Comparison of ENCODE assay signal across 17 cellular contexts in the genomic region with DNA sequence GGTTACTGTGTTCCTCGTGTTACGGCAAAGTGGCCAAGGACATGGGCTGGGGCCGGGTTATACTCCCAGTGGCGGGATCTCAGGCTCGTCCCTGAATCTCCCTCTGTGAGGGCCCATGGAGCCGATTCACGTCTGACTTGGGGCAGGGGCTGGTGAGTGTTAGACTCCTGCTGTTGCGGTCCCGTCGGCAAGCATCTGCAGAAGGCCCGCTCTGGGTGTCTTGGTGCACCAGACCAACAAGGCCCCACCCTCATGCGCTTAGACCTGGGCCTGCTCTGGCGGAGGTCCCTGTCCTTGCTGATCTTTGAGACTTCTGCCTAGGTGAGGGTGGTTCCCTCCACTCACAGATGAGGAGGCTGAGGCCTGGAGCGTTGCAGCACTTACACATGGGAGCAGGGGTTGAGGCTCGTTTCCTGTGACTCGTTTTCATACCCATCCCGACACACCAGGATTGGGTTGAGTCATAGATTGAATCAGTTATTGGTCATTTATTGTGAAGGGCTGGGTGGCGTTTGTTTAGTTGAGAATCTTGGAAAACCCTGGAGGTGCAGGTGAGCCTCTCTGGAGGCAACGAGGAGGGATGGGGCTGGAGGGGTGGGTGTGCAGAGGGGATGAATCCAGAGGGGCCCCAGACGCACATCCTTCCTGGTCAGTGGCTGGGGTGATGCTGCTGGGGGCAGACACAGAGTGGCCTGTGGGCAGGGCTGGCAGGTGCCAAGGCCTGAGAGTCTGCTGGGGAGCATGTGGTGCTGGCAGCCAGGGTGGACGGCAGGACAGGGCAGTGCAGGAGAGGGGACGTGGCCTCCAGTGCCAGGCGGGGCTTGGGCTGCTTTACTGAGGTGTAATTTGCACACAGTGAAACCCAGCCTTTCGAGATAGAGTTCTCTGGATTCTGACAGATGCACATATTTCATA. TPM values are rescaled to one million over a fixed set of nuclear protein-coding genes. Genes with fewer than 3 reads are reported as not detected.
A peak's percentile ranks its signal among the peaks of the same experiment; 100 is the strongest.
DNase-seq lines count a peak whose midpoint lies in the region; ATAC-seq, FAIRE-seq and TF ChIP-seq lines count a peak whose summit lies in the region.
"Had no signal": no experiment of that assay in that cellular context is flagged by ENCODE, and none has a peak within 500 bp of the region (broad histone marks: within the 10 kb centered on the region; RNA-seq: fewer than 3 reads in every experiment).

No MANE protein-coding gene starts in this region.

- H2AFZ ChIP-seq in DND-41 (ENCODE audit: low read depth, low read length) = no peak overlapping the region
- H2AFZ ChIP-seq in GM12878 (ENCODE audit: control insufficient read depth, low read depth, low read length) = no peak overlapping the region

- in situ Hi-C loops in GM12878 (cut with MboI) = loop anchor here (5.0 kb wide), 1 partner anchor 128 kb away; no protein-coding TSS in a partner anchor

- TF ChIP-seq EP300 in GM12878 (IDR thresholded peaks at IDR 0.05; ENCODE audit: borderline replicate concordance in 1 of 2, control insufficient read depth in 1 of 2, low read depth in 2 of 2, low read length in 2 of 2) = no peak

- H3K4me3 ChIP-seq in DND-41 (ENCODE audit: low read depth in 1 of 2, low read length in 2 of 2) (no peak overlapping the region), GM12878 (no peak overlapping the region)
- H3K4me3 ChIP-seq: ascending aorta, prostate gland had no signal

- no peaks in the 10 kb centered on the region for H3K9me3 Mint-ChIP-seq in HFFc6
- no peaks in the 10 kb centered on the region for H3K9me3 Mint-ChIP-seq in naive B cell
- H3K9me3 Mint-ChIP-seq: H9, mesothelial cell of epicardium had no signal

- H3K27me3 ChIP-seq in DND-41 (ENCODE audit: insufficient read depth, low read length, poor library complexity) = no peaks in the 10 kb centered on the region
- no peaks in the 10 kb centered on the region for H3K27me3 ChIP-seq in GM12878 (replicated peaks in 1 of 2; ENCODE audit: control insufficient read depth in 2 of 2, insufficient read depth in 2 of 2, low read length in 1 of 2)
- H3K27me3 ChIP-seq: ascending aorta had no signal

- SMC1A ChIA-PET in GM12878 (lab: Charles Lee; ENCODE audit: uncharacterized antibody, unreplicated experiment) = no interaction called here

- intact Hi-C loops in GM12878 (cut with micrococcal nuclease; ENCODE audit: unreplicated experiment) = loop anchor here (2.0 to 5.0 kb wide), 3 partner anchors 25 to 653 kb away; partner anchors contain the start of genes U2AF2, ZNF580 and ZNF581

- no TSS peak for BruUV-seq in GM12878 (replicated peaks; lab: Mats Ljungman, UMichigan)

- peaks cover 32% of the 10 kb centered on the region for H3K36me3 Mint-ChIP-seq in HFFc6 (ENCODE audit: low read depth)
- peaks cover 8 to 22% of the 10 kb centered on the region in 2 donors for H3K36me3 Mint-ChIP-seq in naive B cell

- H3K4me3 Mint-ChIP-seq in HFFc6 (no peak overlapping the region), naive B cell (peak overlapping the region in 6 of 8 donors; percentile 19 to 95 (median 56))
- H3K4me3 Mint-ChIP-seq: H9, mesothelial cell of epicardium had no signal

- H3K27me3 Mint-ChIP-seq in HFFc6 (ENCODE audit: insufficient read depth) = peaks cover 7% of the 10 kb centered on the region; the same call in 1 of the 2 replicates
- no peaks in the 10 kb centered on the region for H3K27me3 Mint-ChIP-seq in naive B cell

- peaks cover 47% of the 10 kb centered on the region for H3K4me1 Mint-ChIP-seq in HFFc6 (ENCODE audit: low read depth)
- H3K4me1 Mint-ChIP-seq in naive B cell = peaks cover 48 to 66% (median 66%) of the 10 kb centered on the region in 3 donors

- RAD21 ChIA-PET in GM12878 (lab: Charles Lee; ENCODE audit: unreplicated experiment) = no interaction called here

- no peak overlapping the region for H3K27ac ChIP-seq in DND-41 (ENCODE audit: low read length)
- peak overlapping the region; percentile 94 for H3K27ac ChIP-seq in GM12878 (ENCODE audit: control insufficient read depth, insufficient read depth)
- H3K27ac ChIP-seq: ascending aorta, prostate gland had no signal

- H4K20me1 ChIP-seq in DND-41 (ENCODE audit: insufficient read depth, low read length) = peaks cover 64% of the 10 kb centered on the region
- peaks cover 7% of the 10 kb centered on the region for H4K20me1 ChIP-seq in GM12878 (ENCODE audit: control insufficient read depth, insufficient read depth)

- TF ChIP-seq POLR2A in GM12878 (IDR thresholded peaks at IDR 0.05; ENCODE audit: low read depth, low read length) = peak; percentile 30; the same call in 1 of the 2 replicates

- peaks cover 30% of the 10 kb centered on the region for H3K4me1 ChIP-seq in DND-41 (ENCODE audit: insufficient read depth, low read length)
- peaks cover 29% of the 10 kb centered on the region for H3K4me1 ChIP-seq in GM12878 (ENCODE audit: control insufficient read depth, insufficient read depth, low read length)

- ATAC-seq in DND-41 (ENCODE audit: insufficient read depth, low read depth) = no peak
- ATAC-seq in GM12878 = no peak
- no peak for ATAC-seq in naive B cell (ENCODE audit: low read depth in 2 of 2)
- ATAC-seq in GM18873 (IDR thresholded peaks at IDR 0.05; ENCODE audit: low FRiP score, unreplicated experiment) = no peak

- CTCF ChIA-PET in GM12878 (lab: Yijun Ruan, JAX) = no interaction called here

- DNase-seq in DND-41 = no peak
- DNase-seq in HFFc6 = peak; percentile 38
- no peak for DNase-seq in GM12878 (ENCODE audit: low read depth, low spot score)
- DNase-seq in naive B cell = no peak
- DNase-seq in mucosa of gallbladder (ENCODE audit: low spot score) = no peak
- no peak for DNase-seq in NCI-H2171 (lab: John Stamatoyannopoulos, UW)
- DNase-seq: activated CD8-positive, alpha-beta memory T cell treated with anti-CD3 and anti-CD28 coated beads, Interleukin-2, amount 50 U/mL, for 48 hours; effector CD8-positive, alpha-beta T cell; H9; hippocampal formation; KG1; NCI-H2081 had no signal

- POLR2A ChIA-PET in GM12878 (lab: Charles Lee) = no interaction called here

- H3K79me2 ChIP-seq in DND-41 (ENCODE audit: insufficient read depth, low read length) (peaks cover 83% of the 10 kb centered on the region), GM12878 (ENCODE audit: control insufficient read depth, insufficient read depth, low read length) (peaks cover 67% of the 10 kb centered on the region)

- H3K4me2 ChIP-seq in DND-41 (ENCODE audit: insufficient read depth, low read length) = no peak overlapping the region
- H3K4me2 ChIP-seq in GM12878 (ENCODE audit: control insufficient read depth, insufficient read depth) = peak overlapping the region; percentile 100

- peak overlapping the region; percentile 63 for H3K27ac Mint-ChIP-seq in HFFc6
- H3K27ac Mint-ChIP-seq in naive B cell = peak overlapping the region in 5 of 6 donors; percentile 79 to 97 (median 96)
- H3K27ac Mint-ChIP-seq: mesothelial cell of epicardium had no signal

- no peak for TF ChIP-seq RAD21 in GM12878 (IDR thresholded peaks at IDR 0.05; ENCODE audit: insufficient read depth, low read depth, low read length)

- TF ChIP-seq CTCF in DND-41 (IDR thresholded peaks at IDR 0.05; ENCODE audit: borderline replicate concordance, extremely low read depth, low read length, poor library complexity, severe bottlenecking) (no peak), HFFc6 (IDR thresholded peaks at IDR 0.05) (no peak), GM12878 (IDR thresholded peaks at IDR 0.05 in 2 of 3, conservative IDR thresholded peaks at IDR 0.05 in 1 of 3; ENCODE audit: control insufficient read depth in 2 of 3, extremely low read depth in 1 of 3, insufficient read depth in 1 of 3, low read depth in 3 of 3, low read length in 3 of 3) (no peak)

- H3K9ac ChIP-seq in DND-41 (ENCODE audit: low read depth, low read length) (0 out of 2 replicates have a peak overlapping the region, but pooled peaks have one; percentile 13), GM12878 (ENCODE audit: control insufficient read depth, insufficient read depth, low read length) (peak overlapping the region; percentile 20; the same call in 1 of the 2 replicates)

- H3K36me3 ChIP-seq in DND-41 (ENCODE audit: insufficient read depth, low read length) (peaks cover 76% of the 10 kb centered on the region), GM12878 (ENCODE audit: control insufficient read depth in 2 of 2, insufficient read depth in 2 of 2, low read length in 1 of 2) (peaks cover 18 to 19% of the 10 kb centered on the region in 2 experiments)

- H3K9me3 ChIP-seq in DND-41 (ENCODE audit: insufficient read depth, low read length, severe bottlenecking) (no peaks in the 10 kb centered on the region), GM12878 (replicated peaks; ENCODE audit: control insufficient read depth, insufficient read depth, low read length) (no peaks in the 10 kb centered on the region)
- H3K9me3 ChIP-seq: ascending aorta, prostate gland had no signal

- WGBS in GM12878 (ENCODE audit: insufficient coverage, insufficient replicate concordance, low lambda C conversion rate, missing lambda C conversion rate) = 70% methylated on average over 24 of the region's 24 CpGs

- no peak for FAIRE-seq in GM12878 (lab: Jason Lieb, UNC)
- FAIRE-seq: D721Med had no signal

RNA-seq across cellular contexts. Expression of gene EPN1, which starts 4.6 kb away (rescaled TPM):
- 100 to 1,000 TPM; 176 to 191 (median 185) TPM for total RNA-seq in HFFc6 (2021; fragmentation: NEBNext Ultra II Directional; extraction: Animal tissue kit (Norgen Biotek cat#: 25700))
- total RNA-seq in GM12878 (2013; cell fraction: nucleolus; rRNA removed) = 21.7 and 25.6 TPM in 2 replicates
- 7.7 and 12.0 TPM in 2 replicates for total RNA-seq in GM12878 (2014; rRNA removed)
- 4.7 and 6.2 TPM in 2 replicates for total RNA-seq in GM12878 (2014; rRNA removed; fragmentation: Illumina TruSeq; extraction: Trizol)
- 79.8 and 88.5 TPM in 2 replicates for total RNA-seq in GM12878 (2021)
- 7.1 TPM for polyA plus RNA-seq in GM12878 (2011; ENCODE audit: low read depth)
- polyA plus RNA-seq in GM12878 (2011; rRNA removed) = 3.4 and 9.3 TPM in 2 replicates
- 18.3 and 23.2 TPM in 2 replicates for polyA plus RNA-seq in GM12878 (2011; cell fraction: cytosol; rRNA removed)
- polyA plus RNA-seq in GM12878 (2011; cell fraction: nucleus; rRNA removed) = 35.8 and 58.4 TPM in 2 replicates
- 28.6 and 36.3 TPM in 2 replicates for polyA plus RNA-seq in GM12878 (2012)
- 2.0 and 6.8 TPM in 2 replicates for polyA plus RNA-seq in GM12878 (2014; fragmentation: Illumina TruSeq; extraction: Trizol)
- polyA plus RNA-seq in GM12878 (2014; fragmentation: Nextera tagmentation; extraction: Ambion mirVana) = under 1 TPM; 0.11 to 0.16 TPM
- 36.9 and 47.0 TPM in 2 replicates for polyA plus RNA-seq in GM12878 (2014; rRNA removed)
- 10 to 100 TPM; 21.8 to 22.1 TPM for polyA plus RNA-seq in GM12878 (2016; fragmentation: Nextera tagmentation; extraction: Ambion mirVana)
- polyA minus RNA-seq in GM12878 (2011; rRNA and poly(A)+ RNA removed) = 19.7 and 22.3 TPM in 2 replicates
- polyA minus RNA-seq in GM12878 (2011; cell fraction: cytosol; rRNA and poly(A)+ RNA removed) = 18.9 and 25.0 TPM in 2 replicates
- 9.1 and 13.6 TPM in 2 replicates for polyA minus RNA-seq in GM12878 (2011; cell fraction: nucleus; rRNA and poly(A)+ RNA removed)
- 10 to 100 TPM in 5 of 6 donors, 1 to 10 TPM in 1; 1.0 to 28.9 (median 13.8) TPM for polyA plus RNA-seq in naive B cell (ENCODE audit: low read depth in 6 of 6)
- 172 TPM for total RNA-seq in mucosa of gallbladder

RNA-seq across cellular contexts. Expression of gene U2AF2, which starts 24.8 kb away (rescaled TPM):
- 100 to 1,000 TPM; 212 to 241 (median 226) TPM for total RNA-seq in HFFc6 (2021; fragmentation: NEBNext Ultra II Directional; extraction: Animal tissue kit (Norgen Biotek cat#: 25700))
- total RNA-seq in GM12878 (2013; cell fraction: nucleolus; rRNA removed) = 46.0 and 50.9 TPM in 2 replicates
- total RNA-seq in GM12878 (2014; rRNA removed) (204 and 228 TPM in 2 replicates), GM12878 (2014; rRNA removed; fragmentation: Illumina TruSeq; extraction: Trizol) (112 and 121 TPM in 2 replicates), GM12878 (2021) (308 and 338 TPM in 2 replicates), mucosa of gallbladder (202 TPM)
- 59.4 TPM for polyA plus RNA-seq in GM12878 (2011; ENCODE audit: low read depth)
- polyA plus RNA-seq in GM12878 (2011; rRNA removed) (54.9 and 140 TPM in 2 replicates), GM12878 (2014; fragmentation: Illumina TruSeq; extraction: Trizol) (50.9 and 141 TPM in 2 replicates), GM12878 (2014; fragmentation: Nextera tagmentation; extraction: Ambion mirVana) (1 to 10 TPM; 3.0 to 8.3 TPM), GM12878 (2014; rRNA removed) (284 and 360 TPM in 2 replicates), GM12878 (2016; fragmentation: Nextera tagmentation; extraction: Ambion mirVana) (10 to 100 TPM; 46.2 to 48.9 TPM), naive B cell (ENCODE audit: low read depth in 6 of 6) (10 to 100 TPM in 3 of 6 donors, 1 to 10 TPM in 3; 3.2 to 13.7 (median 9.3) TPM)
- polyA plus RNA-seq in GM12878 (2011; cell fraction: cytosol; rRNA removed) = 239 and 270 TPM in 2 replicates
- 425 and 604 TPM in 2 replicates for polyA plus RNA-seq in GM12878 (2011; cell fraction: nucleus; rRNA removed)
- polyA plus RNA-seq in GM12878 (2012) = 148 and 173 TPM in 2 replicates
- 61.6 and 111 TPM in 2 replicates for polyA minus RNA-seq in GM12878 (2011; rRNA and poly(A)+ RNA removed)
- 60.9 and 65.2 TPM in 2 replicates for polyA minus RNA-seq in GM12878 (2011; cell fraction: cytosol; rRNA and poly(A)+ RNA removed)
- polyA minus RNA-seq in GM12878 (2011; cell fraction: nucleus; rRNA and poly(A)+ RNA removed) = 63.1 and 102 TPM in 2 replicates

RNA-seq across cellular contexts. Expression of gene CCDC106, which starts 31.6 kb away (rescaled TPM):
- 10 to 100 TPM; 12.9 to 17.4 (median 14.0) TPM for total RNA-seq in HFFc6 (2021; fragmentation: NEBNext Ultra II Directional; extraction: Animal tissue kit (Norgen Biotek cat#: 25700))
- 8.3 and 8.6 TPM in 2 replicates for total RNA-seq in GM12878 (2013; cell fraction: nucleolus; rRNA removed)
- 19.2 and 22.5 TPM in 2 replicates for total RNA-seq in GM12878 (2014; rRNA removed)
- 11.9 and 12.7 TPM in 2 replicates for total RNA-seq in GM12878 (2014; rRNA removed; fragmentation: Illumina TruSeq; extraction: Trizol)
- 33.1 and 34.2 TPM in 2 replicates for total RNA-seq in GM12878 (2021)
- 5.6 TPM for polyA plus RNA-seq in GM12878 (2011; ENCODE audit: low read depth)
- polyA plus RNA-seq in GM12878 (2011; rRNA removed) = 7.8 and 16.4 TPM in 2 replicates
- polyA plus RNA-seq in GM12878 (2011; cell fraction: cytosol; rRNA removed) = 17.5 and 27.2 TPM in 2 replicates
- 38.1 and 48.1 TPM in 2 replicates for polyA plus RNA-seq in GM12878 (2011; cell fraction: nucleus; rRNA removed)
- 27.7 and 32.6 TPM in 2 replicates for polyA plus RNA-seq in GM12878 (2012)
- polyA plus RNA-seq in GM12878 (2014; fragmentation: Illumina TruSeq; extraction: Trizol) = 7.7 and 19.2 TPM in 2 replicates
- polyA plus RNA-seq in GM12878 (2014; fragmentation: Nextera tagmentation; extraction: Ambion mirVana) = under 1 TPM; 0.04 to 0.14 TPM
- 35.9 and 39.9 TPM in 2 replicates for polyA plus RNA-seq in GM12878 (2014; rRNA removed)
- polyA plus RNA-seq in GM12878 (2016; fragmentation: Nextera tagmentation; extraction: Ambion mirVana) = 10 to 100 TPM; 20.4 to 25.7 TPM
- polyA minus RNA-seq in GM12878 (2011; rRNA and poly(A)+ RNA removed) = 3.4 and 7.2 TPM in 2 replicates
- 5.5 and 7.0 TPM in 2 replicates for polyA minus RNA-seq in GM12878 (2011; cell fraction: cytosol; rRNA and poly(A)+ RNA removed)
- 6.4 and 14.4 TPM in 2 replicates for polyA minus RNA-seq in GM12878 (2011; cell fraction: nucleus; rRNA and poly(A)+ RNA removed)
- polyA plus RNA-seq in naive B cell (ENCODE audit: low read depth in 6 of 6) = 10 to 100 TPM in 3 of 6 donors, 1 to 10 TPM in 3; 8.1 to 13.0 (median 9.7) TPM
- 18.4 TPM for total RNA-seq in mucosa of gallbladder

RNA-seq across cellular contexts. Expression of gene ZNF581, which starts 36.2 kb away (rescaled TPM):
- 10 to 100 TPM; 20.1 to 25.8 (median 21.9) TPM for total RNA-seq in HFFc6 (2021; fragmentation: NEBNext Ultra II Directional; extraction: Animal tissue kit (Norgen Biotek cat#: 25700))
- 5.3 and 7.2 TPM in 2 replicates for total RNA-seq in GM12878 (2013; cell fraction: nucleolus; rRNA removed)
- total RNA-seq in GM12878 (2014; rRNA removed) (22.1 and 25.4 TPM in 2 replicates), GM12878 (2014; rRNA removed; fragmentation: Illumina TruSeq; extraction: Trizol) (14.0 and 14.1 TPM in 2 replicates), GM12878 (2021) (44.9 and 45.4 TPM in 2 replicates), mucosa of gallbladder (22.2 TPM)
- polyA plus RNA-seq in GM12878 (2011; ENCODE audit: low read depth) = 31.2 TPM
- polyA plus RNA-seq in GM12878 (2011; rRNA removed) (13.5 and 19.1 TPM in 2 replicates), GM12878 (2014; fragmentation: Illumina TruSeq; extraction: Trizol) (7.8 and 13.2 TPM in 2 replicates), GM12878 (2014; fragmentation: Nextera tagmentation; extraction: Ambion mirVana) (10 to 100 TPM in 1 of 2 experiments, 1 to 10 TPM in 1; 4.7 to 18.1 TPM), GM12878 (2014; rRNA removed) (39.6 and 45.3 TPM in 2 replicates), GM12878 (2016; fragmentation: Nextera tagmentation; extraction: Ambion mirVana) (10 to 100 TPM; 29.1 to 37.0 TPM), naive B cell (ENCODE audit: low read depth in 6 of 6) (10 to 100 TPM; 60.7 to 82.8 (median 65.4) TPM)
- polyA plus RNA-seq in GM12878 (2011; cell fraction: cytosol; rRNA removed) = 27.8 and 34.4 TPM in 2 replicates
- polyA plus RNA-seq in GM12878 (2011; cell fraction: nucleus; rRNA removed) = 21.8 and 24.9 TPM in 2 replicates
- polyA plus RNA-seq in GM12878 (2012) = 43.7 and 58.1 TPM in 2 replicates
- polyA minus RNA-seq in GM12878 (2011; rRNA and poly(A)+ RNA removed) = 15.2 and 28.9 TPM in 2 replicates
- polyA minus RNA-seq in GM12878 (2011; cell fraction: cytosol; rRNA and poly(A)+ RNA removed) = 11.5 and 15.8 TPM in 2 replicates
- polyA minus RNA-seq in GM12878 (2011; cell fraction: nucleus; rRNA and poly(A)+ RNA removed) = 6.0 and 9.0 TPM in 2 replicates

RNA-seq across cellular contexts. Expression of gene ZNF580, which starts 38.8 kb away (rescaled TPM):
- 10 to 100 TPM; 51.0 to 60.5 (median 57.7) TPM for total RNA-seq in HFFc6 (2021; fragmentation: NEBNext Ultra II Directional; extraction: Animal tissue kit (Norgen Biotek cat#: 25700))
- total RNA-seq in GM12878 (2013; cell fraction: nucleolus; rRNA removed) = 16.2 and 23.0 TPM in 2 replicates
- total RNA-seq in GM12878 (2014; rRNA removed) (9.4 and 12.2 TPM in 2 replicates), GM12878 (2014; rRNA removed; fragmentation: Illumina TruSeq; extraction: Trizol) (4.7 and 5.7 TPM in 2 replicates), GM12878 (2021) (31.8 and 34.2 TPM in 2 replicates), mucosa of gallbladder (47.3 TPM)
- 12.4 TPM for polyA plus RNA-seq in GM12878 (2011; ENCODE audit: low read depth)
- polyA plus RNA-seq in GM12878 (2011; rRNA removed) (5.5 and 7.9 TPM in 2 replicates), GM12878 (2014; fragmentation: Illumina TruSeq; extraction: Trizol) (5.3 and 7.4 TPM in 2 replicates), GM12878 (2014; fragmentation: Nextera tagmentation; extraction: Ambion mirVana) (1 to 10 TPM; 2.3 to 7.4 TPM), GM12878 (2014; rRNA removed) (27.1 and 30.2 TPM in 2 replicates), GM12878 (2016; fragmentation: Nextera tagmentation; extraction: Ambion mirVana) (10 to 100 TPM; 24.7 to 25.3 TPM), naive B cell (ENCODE audit: low read depth in 6 of 6) (10 to 100 TPM; 28.4 to 54.2 (median 31.5) TPM)
- polyA plus RNA-seq in GM12878 (2011; cell fraction: cytosol; rRNA removed) = 9.7 and 13.8 TPM in 2 replicates
- 50.7 and 83.1 TPM in 2 replicates for polyA plus RNA-seq in GM12878 (2011; cell fraction: nucleus; rRNA removed)
- polyA plus RNA-seq in GM12878 (2012) = 33.1 and 35.3 TPM in 2 replicates
- polyA minus RNA-seq in GM12878 (2011; rRNA and poly(A)+ RNA removed) = 3.4 and 7.0 TPM in 2 replicates
- 5.5 and 8.0 TPM in 2 replicates for polyA minus RNA-seq in GM12878 (2011; cell fraction: cytosol; rRNA and poly(A)+ RNA removed)
- 8.2 and 17.3 TPM in 2 replicates for polyA minus RNA-seq in GM12878 (2011; cell fraction: nucleus; rRNA and poly(A)+ RNA removed)
